8 cellular contexts compared by ENCODE assay signal in the genomic region with DNA sequence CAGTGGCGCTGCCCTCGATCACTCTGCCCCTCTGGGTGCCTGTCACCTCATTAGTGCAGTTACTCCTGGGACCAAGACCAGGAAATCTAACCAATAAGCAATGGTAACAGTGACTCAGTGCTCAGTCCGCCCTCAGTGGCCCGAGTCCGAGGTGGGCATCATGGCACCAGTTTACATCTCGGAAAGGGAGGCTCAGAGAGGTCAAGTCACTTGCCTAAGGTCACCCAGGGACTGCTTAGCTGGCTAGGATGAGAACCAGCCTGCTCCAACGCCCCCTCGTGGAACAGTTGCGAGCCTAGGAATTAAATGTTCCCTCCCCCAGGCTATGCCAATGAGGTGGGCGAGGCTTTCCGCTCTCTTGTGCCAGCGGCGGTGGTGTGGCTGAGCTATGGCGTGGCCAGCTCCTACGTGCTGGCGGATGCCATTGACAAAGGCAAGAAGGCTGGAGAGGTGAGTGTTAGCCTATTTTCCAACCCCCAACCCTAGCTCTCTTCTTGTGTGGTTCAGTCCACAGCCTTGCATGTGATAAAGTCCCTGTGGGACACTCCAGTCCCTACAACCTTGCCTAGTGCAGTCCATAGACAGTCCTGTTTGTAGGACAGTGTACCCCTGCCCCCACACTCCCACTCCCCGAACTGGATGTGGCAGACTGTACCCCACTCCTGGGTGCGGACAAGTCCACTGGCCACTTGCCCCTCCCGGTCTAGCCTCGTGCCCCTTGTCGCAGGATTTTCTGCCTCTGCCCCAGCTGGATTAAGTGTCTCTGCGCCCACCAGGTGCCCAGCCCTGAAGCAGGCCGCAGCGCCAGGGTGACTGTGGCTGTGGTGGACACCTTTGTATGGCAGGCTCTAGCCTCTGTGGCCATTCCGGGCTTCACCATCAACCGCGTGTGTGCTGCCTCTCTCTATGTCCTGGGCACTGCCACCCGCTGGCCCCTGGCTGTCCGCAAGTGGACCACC. TPM values are rescaled to one million over a fixed set of nuclear protein-coding genes. Genes with fewer than 3 reads are reported as not detected.
A peak's percentile ranks its signal among the peaks of the same experiment; 100 is the strongest.
DNase-seq lines count a peak whose midpoint lies in the region; ATAC-seq and TF ChIP-seq lines count a peak whose summit lies in the region.

No MANE protein-coding gene starts in this region.

- no peaks in the 10 kb centered on the region for H3K9me2 ChIP-seq in GM23338 (ENCODE audit: insufficient read depth)

- TF ChIP-seq CTCF in GM23338 (conservative IDR thresholded peaks at IDR 0.05; ENCODE audit: low read depth in 2 of 2) (peak; percentile 70 to 86), coronary artery (IDR thresholded peaks at IDR 0.05) (peak; percentile 58), liver (IDR thresholded peaks at IDR 0.05; ENCODE audit: low read depth, low read length, missing input control) (peak; percentile 77)

- H3K36me3 Mint-ChIP-seq in GM23338 (ENCODE audit: low read depth) = peaks cover 17% of the 10 kb centered on the region
- H3K36me3 Mint-ChIP-seq in activated CD4-positive, alpha-beta T cell treated with anti-CD3 and anti-CD28 coated beads, Interleukin-2, amount 10 ng/mL, durations not matched to agents 7 days and 5 days (ENCODE audit: low read depth) = peaks cover 35% of the 10 kb centered on the region

- DNase-seq in A172 (ENCODE audit: low spot score) (peak; percentile 73), GM23338 (ENCODE audit: low spot score) (peak; percentile 95), NCI-H524 treated with DMSO at 0.1 percent for 48 hours (lab: John Stamatoyannopoulos, UW) (peak; percentile 43), coronary artery (ENCODE audit: low spot score) (peak; percentile 86), HPDE6-E6E7 (ENCODE audit: extremely low spot score) (no peak)
- DNase-seq in activated CD4-positive, alpha-beta T cell treated with anti-CD3 and anti-CD28 coated beads, Interleukin-2, amount 10 ng/mL, durations not matched to agents 7 days and 5 days = peak; percentile 90
- DNase-seq in stimulated activated CD4-positive, alpha-beta T cell treated with anti-CD3 and anti-CD28 coated beads, Interleukin-4, amount 100 ng/mL, for 1 hour = peak; percentile 86

- H3K36me3 ChIP-seq in GM23338 (ENCODE audit: insufficient read depth) (no peaks in the 10 kb centered on the region; the same call in 1 of the 2 replicates), liver (ENCODE audit: control insufficient read depth in 4 of 4, insufficient read depth in 3 of 4, low read depth in 1 of 4, low read length in 3 of 4) (peaks cover 0 to 5% (median 0%) of the 10 kb centered on the region in 4 donors)

- peaks cover 23% of the 10 kb centered on the region for H3F3A ChIP-seq in GM23338 (replicated peaks; ENCODE audit: low read depth)

- peak overlapping the region; percentile 75 for H3K27ac Mint-ChIP-seq in GM23338
- H3K27ac Mint-ChIP-seq in activated CD4-positive, alpha-beta T cell treated with anti-CD3 and anti-CD28 coated beads, Interleukin-2, amount 10 ng/mL, durations not matched to agents 7 days and 5 days = peak overlapping the region; percentile 92

- no peaks in the 10 kb centered on the region for H3K27me3 ChIP-seq in GM23338 (ENCODE audit: insufficient read depth)
- no peaks in the 10 kb centered on the region for H3K27me3 ChIP-seq in liver (ENCODE audit: control insufficient read depth in 4 of 4, insufficient read depth in 4 of 4, low read length in 3 of 4)

- CTCF ChIA-PET in activated CD4-positive, alpha-beta T cell treated with anti-CD3 and anti-CD28 coated beads, Interleukin-2, amount 10 ng/mL, durations not matched to agents 7 days and 5 days (lab: Charles Lee) = interaction anchor here (0.5 to 7.4 kb wide), 18 partner anchors 8 to 162 kb away, joined by 3 to 91 read pairs (median 4); a partner anchor contains a TSS

- peak overlapping the region; percentile 85 for H3K4me2 ChIP-seq in GM23338

- POLR2A ChIA-PET in activated CD4-positive, alpha-beta T cell treated with anti-CD3 and anti-CD28 coated beads, Interleukin-2, amount 10 ng/mL, durations not matched to agents 7 days and 5 days (lab: Charles Lee) = no interaction called here

- H3K4me3 Mint-ChIP-seq in GM23338 = peak overlapping the region; percentile 91
- peak overlapping the region; percentile 99 for H3K4me3 Mint-ChIP-seq in activated CD4-positive, alpha-beta T cell treated with anti-CD3 and anti-CD28 coated beads, Interleukin-2, amount 10 ng/mL, durations not matched to agents 7 days and 5 days

- H3K79me2 ChIP-seq in GM23338 (replicated peaks; ENCODE audit: insufficient read depth) = 0 out of 2 replicates have a peak, but pooled peaks cover 5% of the 10 kb centered on the region

- peak; percentile 28 for ATAC-seq in GM23338

- no peaks in the 10 kb centered on the region for H4K20me1 ChIP-seq in GM23338 (replicated peaks; ENCODE audit: insufficient read depth)

- H3K4me1 Mint-ChIP-seq in GM23338 = peaks cover 28% of the 10 kb centered on the region
- H3K4me1 Mint-ChIP-seq in activated CD4-positive, alpha-beta T cell treated with anti-CD3 and anti-CD28 coated beads, Interleukin-2, amount 10 ng/mL, durations not matched to agents 7 days and 5 days = peaks cover 46% of the 10 kb centered on the region

- no peaks in the 10 kb centered on the region for H3K9me3 ChIP-seq in liver (ENCODE audit: control insufficient read depth in 4 of 4, low read length in 3 of 4)

- H3K4me3 ChIP-seq in GM23338 = peak overlapping the region; percentile 70
- H3K4me3 ChIP-seq in coronary artery = peak overlapping the region; percentile 88
- peak overlapping the region; percentile 55 to 64 (median 60) for H3K4me3 ChIP-seq in liver (ENCODE audit: low read depth in 1 of 3, low read length in 3 of 3)

- H3K9me3 Mint-ChIP-seq in GM23338 = no peaks in the 10 kb centered on the region
- no peaks in the 10 kb centered on the region for H3K9me3 Mint-ChIP-seq in activated CD4-positive, alpha-beta T cell treated with anti-CD3 and anti-CD28 coated beads, Interleukin-2, amount 10 ng/mL, durations not matched to agents 7 days and 5 days

- peak overlapping the region; percentile 25 to 46 for H3K9ac ChIP-seq in liver (ENCODE audit: low read depth in 1 of 2, low read length in 2 of 2)

- peaks cover 24% of the 10 kb centered on the region for H3K27me3 Mint-ChIP-seq in GM23338 (ENCODE audit: insufficient read depth, low read depth, poor library complexity)
- H3K27me3 Mint-ChIP-seq in activated CD4-positive, alpha-beta T cell treated with anti-CD3 and anti-CD28 coated beads, Interleukin-2, amount 10 ng/mL, durations not matched to agents 7 days and 5 days = no peaks in the 10 kb centered on the region

- no peak overlapping the region for H3K27ac ChIP-seq in GM23338 (ENCODE audit: low read depth)
- peak overlapping the region; percentile 55 to 82 for H3K27ac ChIP-seq in coronary artery
- peak overlapping the region; percentile 81 to 85 for H3K27ac ChIP-seq in liver (ENCODE audit: low read depth in 1 of 2, low read length in 2 of 2)

- WGBS in liver = 50% methylated on average over 29 of the region's 29 CpGs

- H2AFZ ChIP-seq in GM23338 = peak overlapping the region; percentile 67; the same call in 1 of the 2 replicates

- peak; percentile 85 to 90 for TF ChIP-seq RAD21 in liver (IDR thresholded peaks at IDR 0.05)

- peaks cover 13% of the 10 kb centered on the region for H3K4me1 ChIP-seq in GM23338 (ENCODE audit: insufficient read depth)
- H3K4me1 ChIP-seq in liver (ENCODE audit: control insufficient read depth in 4 of 4, insufficient read depth in 4 of 4, low read length in 3 of 4) = peaks cover 4 to 48% (median 32%) of the 10 kb centered on the region in 4 donors

TF ChIP-seq in GM23338, 12 proteins besides CTCF, POLR2A, EP300 and RAD21 (continues in another document):
- TF ChIP-seq POLR2AphosphoS5 (IDR thresholded peaks at IDR 0.05; ENCODE audit: low read depth) (0 out of 2 replicates have a peak, but pooled peaks have one; percentile 21), CREB1 (CRISPR knock-in tag; IDR thresholded peaks at IDR 0.05; ENCODE audit: low read depth) (no peak), EZH2 (IDR thresholded peaks at IDR 0.05; ENCODE audit: low read depth, unreplicated experiment) (no peak)

TF ChIP-seq in liver, 16 proteins besides CTCF, POLR2A, EP300 and RAD21 (continues in another document):
- TF ChIP-seq YY1 (IDR thresholded peaks at IDR 0.05) = no peak
- no peak for TF ChIP-seq GABPA (IDR thresholded peaks at IDR 0.05 in 1 of 2, conservative IDR thresholded peaks at IDR 0.05 in 1 of 2)
- TF ChIP-seq HNF4G (IDR thresholded peaks at IDR 0.05) = no peak
- peak; percentile 60 to 87 for TF ChIP-seq RXRA (IDR thresholded peaks at IDR 0.05)
- no peak for TF ChIP-seq FOXA1 (IDR thresholded peaks at IDR 0.05)
- TF ChIP-seq SP1 (IDR thresholded peaks at IDR 0.05) = peak; percentile 44
- TF ChIP-seq HNF4A (conservative IDR thresholded peaks at IDR 0.05) = peak; percentile 32 to 38

RNA-seq across cellular contexts. Expression of a gene that starts 1.1 kb away (rescaled TPM):
- total RNA-seq in A172 (2014; rRNA removed; shearing (Covaris generic)) = 16.6 and 17.1 TPM in 2 replicates
- total RNA-seq in GM23338 (2014; rRNA removed; shearing (Covaris generic)) = 54.6 and 68.6 TPM in 2 replicates
- polyA plus RNA-seq in GM23338 (2016; fragmentation: Nextera tagmentation; extraction: Ambion mirVana) = 62.5 and 64.1 TPM in 2 replicates
- 10 to 100 TPM; 34.5 to 40.0 TPM for total RNA-seq in activated CD4-positive, alpha-beta T cell treated with anti-CD3 and anti-CD28 coated beads, Interleukin-2, amount 10 ng/mL, durations not matched to agents 7 days and 5 days
- total RNA-seq in liver = 1 to 10 TPM; 6.8 to 9.5 TPM
- polyA plus RNA-seq in liver = 10 to 100 TPM in 1 of 2 donors, 1 to 10 TPM in 1; 8.2 to 20.2 TPM

RNA-seq across cellular contexts. Expression of a gene that starts 29.9 kb away (rescaled TPM):
- total RNA-seq in A172 (2014; rRNA removed; shearing (Covaris generic)) = 5.4 and 11.8 TPM in 2 replicates
- total RNA-seq in GM23338 (2014; rRNA removed; shearing (Covaris generic)) = 2.1 and 4.2 TPM in 2 replicates
- polyA plus RNA-seq in GM23338 (2016; fragmentation: Nextera tagmentation; extraction: Ambion mirVana) (2.2 and 2.5 TPM in 2 replicates), liver (10 to 100 TPM; 27.6 to 71.6 TPM)
- 10 to 100 TPM in 1 of 2 experiments, 1 to 10 TPM in 1; 7.6 to 10.5 TPM for total RNA-seq in activated CD4-positive, alpha-beta T cell treated with anti-CD3 and anti-CD28 coated beads, Interleukin-2, amount 10 ng/mL, durations not matched to agents 7 days and 5 days
- 100 to 1,000 TPM in 1 of 2 donors, 1 to 10 TPM in 1; 6.5 to 110 TPM for total RNA-seq in liver

RNA-seq across cellular contexts. Expression of a gene that starts 39.5 kb away (rescaled TPM):
- total RNA-seq in A172 (2014; rRNA removed; shearing (Covaris generic)) = 9.9 and 15.6 TPM in 2 replicates
- 12.4 and 13.9 TPM in 2 replicates for total RNA-seq in GM23338 (2014; rRNA removed; shearing (Covaris generic))
- polyA plus RNA-seq in GM23338 (2016; fragmentation: Nextera tagmentation; extraction: Ambion mirVana) (1.8 and 3.3 TPM in 2 replicates), liver (1 to 10 TPM in 1 of 2 donors, under 1 TPM in 1; 0.71 to 4.4 TPM)
- total RNA-seq in activated CD4-positive, alpha-beta T cell treated with anti-CD3 and anti-CD28 coated beads, Interleukin-2, amount 10 ng/mL, durations not matched to agents 7 days and 5 days = 1 to 10 TPM; 9.8 to 9.9 TPM
- total RNA-seq in liver = 1 to 10 TPM; 7.2 to 7.3 TPM

RNA-seq across cellular contexts. Expression of a gene that starts 45.1 kb away (rescaled TPM):
- not detected in 2 replicates for total RNA-seq in A172 (2014; rRNA removed; shearing (Covaris generic))
- not detected in 2 replicates for total RNA-seq in GM23338 (2014; rRNA removed; shearing (Covaris generic))
- not detected in 2 replicates for polyA plus RNA-seq in GM23338 (2016; fragmentation: Nextera tagmentation; extraction: Ambion mirVana)
- not detected for total RNA-seq in activated CD4-positive, alpha-beta T cell treated with anti-CD3 and anti-CD28 coated beads, Interleukin-2, amount 10 ng/mL, durations not matched to agents 7 days and 5 days
- under 1 TPM in 1 of 2 donors, not detected in 1; 0.33 TPM for total RNA-seq in liver
- under 1 TPM in 1 of 2 donors, not detected in 1; 0.32 TPM for polyA plus RNA-seq in liver
